In the genomic region with DNA sequence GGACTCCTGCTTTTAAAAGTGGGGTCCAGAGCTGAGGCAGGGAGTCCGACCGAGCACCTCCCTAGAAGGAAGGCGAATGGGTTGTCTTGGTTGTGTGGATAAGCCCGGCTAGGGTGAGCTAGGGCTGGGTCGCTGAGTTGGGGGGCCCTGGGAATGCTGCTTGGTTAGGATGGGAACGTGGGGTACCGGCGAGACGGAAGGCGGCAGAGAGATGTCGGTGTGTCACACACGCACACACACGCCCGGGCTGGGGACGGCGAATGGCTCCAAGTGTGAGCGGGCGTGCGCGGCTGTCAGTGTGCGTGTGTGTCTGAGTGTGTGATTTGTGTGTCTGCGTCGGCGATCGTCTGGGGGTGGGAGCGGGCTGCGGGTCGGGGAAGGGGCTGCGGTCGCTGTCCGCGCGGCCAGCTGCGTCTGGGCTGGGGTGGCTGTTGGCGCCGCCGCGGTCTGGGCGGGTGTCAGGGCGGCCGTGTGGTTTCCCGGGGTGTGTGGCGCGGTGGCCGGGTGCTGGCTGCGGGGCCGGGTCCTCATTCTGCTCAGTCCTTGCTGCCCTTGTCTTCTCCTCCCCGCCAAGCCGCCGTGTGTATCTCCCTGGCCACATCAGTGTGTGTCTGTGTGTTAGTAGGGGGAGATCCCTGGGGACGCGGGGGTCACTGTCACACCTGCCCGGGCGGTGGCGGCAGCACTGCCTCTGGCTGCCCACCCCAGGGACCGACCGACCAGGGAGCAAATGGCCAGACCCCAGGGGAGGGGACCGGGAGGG, we compare ENCODE assay signal across 9 cellular contexts. TPM values are rescaled to one million over a fixed set of nuclear protein-coding genes. Genes with fewer than 3 reads are reported as not detected.
DNase-seq lines count a peak whose midpoint lies in the region; ATAC-seq and TF ChIP-seq lines count a peak whose summit lies in the region.
"Had no signal": no experiment of that assay in that cellular context is flagged by ENCODE, and none has a peak within 500 bp of the region (broad histone marks: within the 10 kb centered on the region; RNA-seq: fewer than 3 reads in every experiment).

No MANE protein-coding gene starts in this region.

- no peak for DNase-seq in activated CD8-positive, alpha-beta memory T cell treated with anti-CD3 and anti-CD28 coated beads, Interleukin-2, amount 10 ng/mL, durations not matched to agents 7 days and 5 days
- DNase-seq in activated CD8-positive, alpha-beta memory T cell treated with anti-CD3 and anti-CD28 coated beads, Interleukin-2, amount 50 U/mL, for 48 hours: no peak
- DNase-seq in SK-N-MC (ENCODE audit: low read depth, low spot score) (no peak), left ventricle myocardium inferior (no peak), NCI-H446 (lab: John Stamatoyannopoulos, UW) (no peak), OCI-M2 (lab: John Stamatoyannopoulos, UW; ENCODE audit: unreplicated experiment) (no peak)

- H3K4me3 Mint-ChIP-seq in activated CD8-positive, alpha-beta memory T cell treated with anti-CD3 and anti-CD28 coated beads, Interleukin-2, amount 10 ng/mL, durations not matched to agents 7 days and 5 days: peak overlapping the region; percentile 42
- peak overlapping the region; percentile 68 for H3K4me3 Mint-ChIP-seq in stimulated activated memory B cell treated with anti-CD40 and anti-IgM and Interleukin-4, amounts not matched to agents 10 μg/mL and 1 μg/mL and 100 μg/mL, for 72 hours

- no peaks in the 10 kb centered on the region for H3K9me3 Mint-ChIP-seq in activated CD8-positive, alpha-beta memory T cell treated with anti-CD3 and anti-CD28 coated beads, Interleukin-2, amount 10 ng/mL, durations not matched to agents 7 days and 5 days (ENCODE audit: low read depth)
- no peaks in the 10 kb centered on the region for H3K9me3 Mint-ChIP-seq in stimulated activated memory B cell treated with anti-CD40 and anti-IgM and Interleukin-4, amounts not matched to agents 10 μg/mL and 1 μg/mL and 100 μg/mL, for 72 hours

- H3K27me3 Mint-ChIP-seq in activated CD8-positive, alpha-beta memory T cell treated with anti-CD3 and anti-CD28 coated beads, Interleukin-2, amount 10 ng/mL, durations not matched to agents 7 days and 5 days: peaks cover 56% of the 10 kb centered on the region
- H3K27me3 Mint-ChIP-seq in stimulated activated memory B cell treated with anti-CD40 and anti-IgM and Interleukin-4, amounts not matched to agents 10 μg/mL and 1 μg/mL and 100 μg/mL, for 72 hours: peaks cover 47% of the 10 kb centered on the region

- H3K27ac ChIP-seq in SK-N-MC: no peak overlapping the region
- H3K27ac ChIP-seq in left ventricle myocardium inferior (replicated peaks): no peak overlapping the region

- peaks cover 49% of the 10 kb centered on the region for H3K4me1 Mint-ChIP-seq in activated CD8-positive, alpha-beta memory T cell treated with anti-CD3 and anti-CD28 coated beads, Interleukin-2, amount 10 ng/mL, durations not matched to agents 7 days and 5 days
- H3K4me1 Mint-ChIP-seq in stimulated activated memory B cell treated with anti-CD40 and anti-IgM and Interleukin-4, amounts not matched to agents 10 μg/mL and 1 μg/mL and 100 μg/mL, for 72 hours: peaks cover 52% of the 10 kb centered on the region

- H3K9me3 ChIP-seq in SK-N-MC (ENCODE audit: low read depth, low read length) (no peaks in the 10 kb centered on the region), left ventricle myocardium inferior (replicated peaks) (no peaks in the 10 kb centered on the region)

- H3K4me3 ChIP-seq in SK-N-MC (peak overlapping the region; percentile 93), left ventricle myocardium inferior (peak overlapping the region; percentile 68)
- H3K4me3 ChIP-seq: lung had no signal

- peaks cover 61% of the 10 kb centered on the region for H3K4me1 ChIP-seq in left ventricle myocardium inferior

- no peaks in the 10 kb centered on the region for H3K36me3 Mint-ChIP-seq in activated CD8-positive, alpha-beta memory T cell treated with anti-CD3 and anti-CD28 coated beads, Interleukin-2, amount 10 ng/mL, durations not matched to agents 7 days and 5 days
- no peaks in the 10 kb centered on the region for H3K36me3 Mint-ChIP-seq in stimulated activated memory B cell treated with anti-CD40 and anti-IgM and Interleukin-4, amounts not matched to agents 10 μg/mL and 1 μg/mL and 100 μg/mL, for 72 hours

- CTCF ChIA-PET in activated CD8-positive, alpha-beta memory T cell treated with anti-CD3 and anti-CD28 coated beads, Interleukin-2, amount 10 ng/mL, durations not matched to agents 7 days and 5 days (lab: Charles Lee): interaction anchor here (1.0 to 5.3 kb wide), 8 partner anchors 11 to 80 kb away, joined by 4 to 54 read pairs (median 6); a partner anchor contains a TSS

- intact Hi-C loops in left ventricle myocardium inferior (cut with micrococcal nuclease): no loop called here

- ATAC-seq in activated CD8-positive, alpha-beta memory T cell treated with anti-CD3 and anti-CD28 coated beads, Interleukin-2, amount 10 ng/mL, durations not matched to agents 7 days and 5 days: no peak
- no peak for ATAC-seq in stimulated activated memory B cell treated with anti-CD40 and anti-IgM and Interleukin-4, amounts not matched to agents 10 μg/mL and 1 μg/mL and 100 μg/mL, for 72 hours
- no peak for ATAC-seq in GM21528 (IDR thresholded peaks at IDR 0.05; ENCODE audit: low FRiP score, unreplicated experiment)

- no peak overlapping the region for H3K27ac Mint-ChIP-seq in activated CD8-positive, alpha-beta memory T cell treated with anti-CD3 and anti-CD28 coated beads, Interleukin-2, amount 10 ng/mL, durations not matched to agents 7 days and 5 days
- H3K27ac Mint-ChIP-seq in stimulated activated memory B cell treated with anti-CD40 and anti-IgM and Interleukin-4, amounts not matched to agents 10 μg/mL and 1 μg/mL and 100 μg/mL, for 72 hours: peak overlapping the region; percentile 50

- peaks cover 60% of the 10 kb centered on the region for H3K27me3 ChIP-seq in left ventricle myocardium inferior (ENCODE audit: low read depth)

- TF ChIP-seq CTCF in left ventricle myocardium inferior (IDR thresholded peaks at IDR 0.05; ENCODE audit: borderline replicate concordance): no peak

- H3K9ac ChIP-seq in SK-N-MC (ENCODE audit: insufficient read length): peak overlapping the region; percentile 69

- H3K36me3 ChIP-seq in SK-N-MC (ENCODE audit: insufficient read depth, low read length): no peaks in the 10 kb centered on the region
- no peaks in the 10 kb centered on the region for H3K36me3 ChIP-seq in left ventricle myocardium inferior

RNA-seq across cellular contexts. Expression of a gene that starts 1.0 kb away (rescaled TPM):
- 1 to 10 TPM; 1.9 to 2.8 TPM for total RNA-seq in activated CD8-positive, alpha-beta memory T cell treated with anti-CD3 and anti-CD28 coated beads, Interleukin-2, amount 10 ng/mL, durations not matched to agents 7 days and 5 days
- 0.71 TPM for total RNA-seq in left ventricle myocardium inferior

RNA-seq across cellular contexts. Expression of a gene that starts 16.1 kb away (rescaled TPM):
- total RNA-seq in activated CD8-positive, alpha-beta memory T cell treated with anti-CD3 and anti-CD28 coated beads, Interleukin-2, amount 10 ng/mL, durations not matched to agents 7 days and 5 days: 1 to 10 TPM; 3.8 to 5.3 TPM
- total RNA-seq in left ventricle myocardium inferior: 1.7 TPM

RNA-seq across cellular contexts. Expression of a gene that starts 28.6 kb away (rescaled TPM):
- total RNA-seq in activated CD8-positive, alpha-beta memory T cell treated with anti-CD3 and anti-CD28 coated beads, Interleukin-2, amount 10 ng/mL, durations not matched to agents 7 days and 5 days: 10 to 100 TPM; 41.7 to 47.5 TPM
- total RNA-seq in left ventricle myocardium inferior: 82.1 TPM

RNA-seq across cellular contexts. Expression of a gene that starts 46.0 kb away (rescaled TPM):
- not detected for total RNA-seq in activated CD8-positive, alpha-beta memory T cell treated with anti-CD3 and anti-CD28 coated beads, Interleukin-2, amount 10 ng/mL, durations not matched to agents 7 days and 5 days
- not detected for total RNA-seq in left ventricle myocardium inferior

RNA-seq across cellular contexts. Expression of a gene that starts 46.1 kb away (rescaled TPM):
- total RNA-seq in activated CD8-positive, alpha-beta memory T cell treated with anti-CD3 and anti-CD28 coated beads, Interleukin-2, amount 10 ng/mL, durations not matched to agents 7 days and 5 days: under 1 TPM; 0.09 to 0.29 TPM
- total RNA-seq in left ventricle myocardium inferior: not detected
